Comparison of ENCODE assay signal across 2 cellular contexts in genomic region chr9:7358876-7359275, GRCh38.
TF ChIP-seq lines count a peak whose summit lies in the region.

No MANE protein-coding gene starts in this region.

TF ChIP-seq in H1, 55 proteins besides CTCF, POLR2A, EP300 and RAD21:
- TF ChIP-seq MAFK (IDR thresholded peaks at IDR 0.05; ENCODE audit: low read depth, low read length): 0 out of 2 replicates have a peak, but pooled peaks have one; percentile 21
- no peak for TF ChIP-seq SIX5 (IDR thresholded peaks at IDR 0.05; ENCODE audit: low read depth, low read length)

TF ChIP-seq in HepG2, 621 proteins besides CTCF, POLR2A, EP300 and RAD21:
- TF ChIP-seq STAG1 (CRISPR knock-in tag; IDR thresholded peaks at IDR 0.05) (0 out of 2 replicates have a peak, but pooled peaks have one; percentile 6), SIN3A (IDR thresholded peaks at IDR 0.05; ENCODE audit: borderline replicate concordance, low read depth, low read length) (no peak)
